ENCODE assay signal across 1 cellular context in the genomic region with DNA sequence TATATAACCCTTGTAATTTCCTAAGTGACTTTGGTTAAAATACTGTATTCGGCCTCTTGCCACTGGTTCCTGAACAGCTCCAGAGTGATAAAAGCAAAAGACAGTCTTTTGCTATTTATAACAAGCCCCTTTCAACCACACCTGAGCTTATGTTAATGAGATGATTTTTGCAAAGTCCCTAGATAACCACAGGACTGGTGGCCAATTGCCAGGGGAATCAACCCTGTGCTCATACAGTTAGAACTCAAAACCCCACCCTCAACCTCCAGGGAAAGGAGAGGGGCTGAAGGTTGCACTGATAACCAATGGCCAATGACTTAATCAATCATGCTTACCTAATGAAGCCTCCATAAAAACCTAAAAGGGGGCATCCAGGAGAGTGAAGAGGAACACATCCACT.
TF ChIP-seq lines count a peak whose summit lies in the region.

No MANE protein-coding gene starts in this region.

TF ChIP-seq in GM12878, 131 proteins besides CTCF, POLR2A, EP300 and RAD21:
- peak; percentile 17; the same call in 1 of the 2 replicates for TF ChIP-seq IKZF1 (conservative IDR thresholded peaks at IDR 0.05)
- TF ChIP-seq SREBF1 (IDR thresholded peaks at IDR 0.05; ENCODE audit: low read length): no peak
- no peak for TF ChIP-seq KAT2A (conservative IDR thresholded peaks at IDR 0.05; ENCODE audit: control insufficient read depth, low read depth, low read length)
- no peak for TF ChIP-seq HDAC6 (IDR thresholded peaks at IDR 0.05; ENCODE audit: unreplicated experiment)
- TF ChIP-seq, protein P1, sequence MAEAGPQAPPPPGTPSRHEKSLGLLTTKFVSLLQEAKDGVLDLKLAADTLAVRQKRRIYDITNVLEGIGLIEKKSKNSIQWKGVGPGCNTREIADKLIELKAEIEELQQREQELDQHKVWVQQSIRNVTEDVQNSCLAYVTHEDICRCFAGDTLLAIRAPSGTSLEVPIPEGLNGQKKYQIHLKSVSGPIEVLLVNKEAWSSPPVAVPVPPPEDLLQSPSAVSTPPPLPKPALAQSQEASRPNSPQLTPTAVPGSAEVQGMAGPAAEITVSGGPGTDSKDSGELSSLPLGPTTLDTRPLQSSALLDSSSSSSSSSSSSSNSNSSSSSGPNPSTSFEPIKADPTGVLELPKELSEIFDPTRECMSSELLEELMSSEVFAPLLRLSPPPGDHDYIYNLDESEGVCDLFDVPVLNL (IDR thresholded peaks at IDR 0.05; ENCODE audit: low read depth, low read length): no peak
- TF ChIP-seq, protein P2, sequence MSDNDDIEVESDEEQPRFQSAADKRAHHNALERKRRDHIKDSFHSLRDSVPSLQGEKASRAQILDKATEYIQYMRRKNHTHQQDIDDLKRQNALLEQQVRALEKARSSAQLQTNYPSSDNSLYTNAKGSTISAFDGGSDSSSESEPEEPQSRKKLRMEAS (IDR thresholded peaks at IDR 0.05; ENCODE audit: low read depth, low read length): no peak
- peak; percentile 74 for TF ChIP-seq MEF2A (IDR thresholded peaks at IDR 0.05; ENCODE audit: insufficient read depth, low read depth, low read length)
- TF ChIP-seq SIX5 (IDR thresholded peaks at IDR 0.05; ENCODE audit: low read depth, low read length, severe bottlenecking): no peak
- TF ChIP-seq MEF2B (IDR thresholded peaks at IDR 0.05; ENCODE audit: partially characterized antibody, poor library complexity, severe bottlenecking): peak; percentile 67
- peak; percentile 89 for TF ChIP-seq RUNX3 (IDR thresholded peaks at IDR 0.05; ENCODE audit: low read length)
- TF ChIP-seq HDAC2 (IDR thresholded peaks at IDR 0.05): no peak
- TF ChIP-seq, protein P3, sequence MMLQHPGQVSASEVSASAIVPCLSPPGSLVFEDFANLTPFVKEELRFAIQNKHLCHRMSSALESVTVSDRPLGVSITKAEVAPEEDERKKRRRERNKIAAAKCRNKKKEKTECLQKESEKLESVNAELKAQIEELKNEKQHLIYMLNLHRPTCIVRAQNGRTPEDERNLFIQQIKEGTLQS (IDR thresholded peaks at IDR 0.05; ENCODE audit: borderline replicate concordance, extremely low read depth, low read depth, low read length): no peak
- TF ChIP-seq, protein P4, sequence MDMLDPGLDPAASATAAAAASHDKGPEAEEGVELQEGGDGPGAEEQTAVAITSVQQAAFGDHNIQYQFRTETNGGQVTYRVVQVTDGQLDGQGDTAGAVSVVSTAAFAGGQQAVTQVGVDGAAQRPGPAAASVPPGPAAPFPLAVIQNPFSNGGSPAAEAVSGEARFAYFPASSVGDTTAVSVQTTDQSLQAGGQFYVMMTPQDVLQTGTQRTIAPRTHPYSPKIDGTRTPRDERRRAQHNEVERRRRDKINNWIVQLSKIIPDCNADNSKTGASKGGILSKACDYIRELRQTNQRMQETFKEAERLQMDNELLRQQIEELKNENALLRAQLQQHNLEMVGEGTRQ (IDR thresholded peaks at IDR 0.05; ENCODE audit: borderline replicate concordance, low read depth, low read length): no peak
- TF ChIP-seq, protein P5, sequence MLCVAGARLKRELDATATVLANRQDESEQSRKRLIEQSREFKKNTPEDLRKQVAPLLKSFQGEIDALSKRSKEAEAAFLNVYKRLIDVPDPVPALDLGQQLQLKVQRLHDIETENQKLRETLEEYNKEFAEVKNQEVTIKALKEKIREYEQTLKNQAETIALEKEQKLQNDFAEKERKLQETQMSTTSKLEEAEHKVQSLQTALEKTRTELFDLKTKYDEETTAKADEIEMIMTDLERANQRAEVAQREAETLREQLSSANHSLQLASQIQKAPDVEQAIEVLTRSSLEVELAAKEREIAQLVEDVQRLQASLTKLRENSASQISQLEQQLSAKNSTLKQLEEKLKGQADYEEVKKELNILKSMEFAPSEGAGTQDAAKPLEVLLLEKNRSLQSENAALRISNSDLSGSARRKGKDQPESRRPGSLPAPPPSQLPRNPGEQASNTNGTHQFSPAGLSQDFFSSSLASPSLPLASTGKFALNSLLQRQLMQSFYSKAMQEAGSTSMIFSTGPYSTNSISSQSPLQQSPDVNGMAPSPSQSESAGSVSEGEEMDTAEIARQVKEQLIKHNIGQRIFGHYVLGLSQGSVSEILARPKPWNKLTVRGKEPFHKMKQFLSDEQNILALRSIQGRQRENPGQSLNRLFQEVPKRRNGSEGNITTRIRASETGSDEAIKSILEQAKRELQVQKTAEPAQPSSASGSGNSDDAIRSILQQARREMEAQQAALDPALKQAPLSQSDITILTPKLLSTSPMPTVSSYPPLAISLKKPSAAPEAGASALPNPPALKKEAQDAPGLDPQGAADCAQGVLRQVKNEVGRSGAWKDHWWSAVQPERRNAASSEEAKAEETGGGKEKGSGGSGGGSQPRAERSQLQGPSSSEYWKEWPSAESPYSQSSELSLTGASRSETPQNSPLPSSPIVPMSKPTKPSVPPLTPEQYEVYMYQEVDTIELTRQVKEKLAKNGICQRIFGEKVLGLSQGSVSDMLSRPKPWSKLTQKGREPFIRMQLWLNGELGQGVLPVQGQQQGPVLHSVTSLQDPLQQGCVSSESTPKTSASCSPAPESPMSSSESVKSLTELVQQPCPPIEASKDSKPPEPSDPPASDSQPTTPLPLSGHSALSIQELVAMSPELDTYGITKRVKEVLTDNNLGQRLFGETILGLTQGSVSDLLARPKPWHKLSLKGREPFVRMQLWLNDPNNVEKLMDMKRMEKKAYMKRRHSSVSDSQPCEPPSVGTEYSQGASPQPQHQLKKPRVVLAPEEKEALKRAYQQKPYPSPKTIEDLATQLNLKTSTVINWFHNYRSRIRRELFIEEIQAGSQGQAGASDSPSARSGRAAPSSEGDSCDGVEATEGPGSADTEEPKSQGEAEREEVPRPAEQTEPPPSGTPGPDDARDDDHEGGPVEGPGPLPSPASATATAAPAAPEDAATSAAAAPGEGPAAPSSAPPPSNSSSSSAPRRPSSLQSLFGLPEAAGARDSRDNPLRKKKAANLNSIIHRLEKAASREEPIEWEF (IDR thresholded peaks at IDR 0.05; ENCODE audit: insufficient replicate concordance, low read depth, low read length): peak; percentile 26
- TF ChIP-seq NFIC (IDR thresholded peaks at IDR 0.05; ENCODE audit: low read depth, low read length): peak; percentile 60
- TF ChIP-seq RCOR1 (conservative IDR thresholded peaks at IDR 0.05; ENCODE audit: low read depth, low read length): 0 out of 2 replicates have a peak, but pooled peaks have one; percentile 31
- TF ChIP-seq CBFB (IDR thresholded peaks at IDR 0.05; ENCODE audit: low read depth): peak; percentile 16; the same call in 1 of the 2 replicates
- TF ChIP-seq JUND (IDR thresholded peaks at IDR 0.05; ENCODE audit: low read depth, low read length): no peak
- TF ChIP-seq POU2F2 (IDR thresholded peaks at IDR 0.05; ENCODE audit: borderline replicate concordance, low read depth, low read length): peak; percentile 59; the same call in 1 of the 3 replicates
TF ChIP-seq in GM12878: peak in this region for 9.
